Comparison of ENCODE assay signal across 19 cellular contexts in the genomic region with DNA sequence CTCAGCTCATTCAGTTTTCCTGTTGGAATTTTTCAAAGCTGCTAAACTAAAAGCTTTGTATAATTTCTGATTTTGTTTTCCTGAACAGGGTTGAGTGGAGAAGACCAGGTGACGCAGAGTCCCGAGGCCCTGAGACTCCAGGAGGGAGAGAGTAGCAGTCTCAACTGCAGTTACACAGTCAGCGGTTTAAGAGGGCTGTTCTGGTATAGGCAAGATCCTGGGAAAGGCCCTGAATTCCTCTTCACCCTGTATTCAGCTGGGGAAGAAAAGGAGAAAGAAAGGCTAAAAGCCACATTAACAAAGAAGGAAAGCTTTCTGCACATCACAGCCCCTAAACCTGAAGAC.
DNase-seq lines count a peak whose midpoint lies in the region; ATAC-seq lines count a peak whose summit lies in the region.
"Had no signal": no experiment of that assay in that cellular context is flagged by ENCODE, and none has a peak within 500 bp of the region (broad histone marks: within the 10 kb centered on the region; RNA-seq: fewer than 3 reads in every experiment).

No MANE protein-coding gene starts in this region.

- H3K79me2 ChIP-seq in Karpas-422 (ENCODE audit: low read length) = no peaks in the 10 kb centered on the region

- H3K36me3 ChIP-seq in Karpas-422 (ENCODE audit: insufficient read depth, low read length) = no peaks in the 10 kb centered on the region
- H3K36me3 ChIP-seq: stomach, tibial nerve had no signal

- H3K27me3 Mint-ChIP-seq in T-helper 2 cell treated with Interferon-gamma antibody and Interleukin-4, amounts not matched to agents 5 μg/mL and 100 μg/mL, for 36 hours (ENCODE audit: low read depth) = peaks cover 10% of the 10 kb centered on the region
- no peaks in the 10 kb centered on the region for H3K27me3 Mint-ChIP-seq in stimulated activated naive CD8-positive, alpha-beta T cell treated with anti-CD3 and anti-CD28 coated beads, Interleukin-15, Interleukin-2, amounts not matched to agents 100 ng/mL and 50 ng/mL, for 24 hours
- no peaks in the 10 kb centered on the region for H3K27me3 Mint-ChIP-seq in activated naive CD8-positive, alpha-beta T cell treated with anti-CD3 and anti-CD28 coated beads, Interleukin-2, amount 50 U/mL, for 24 hours

- H3K4me3 ChIP-seq in Karpas-422 (ENCODE audit: low read length) = no peak overlapping the region
- H3K4me3 ChIP-seq: body of pancreas, lung, mucosa of descending colon, stomach, tibial nerve had no signal

- 0 out of 2 replicates have a peak, but pooled peaks cover 2% of the 10 kb centered on the region for H3K4me1 ChIP-seq in Karpas-422 (ENCODE audit: low read length)
- H3K4me1 ChIP-seq: body of pancreas, stomach had no signal

- H3K27ac ChIP-seq in Karpas-422 (ENCODE audit: low read length) = no peak overlapping the region
- H3K27ac ChIP-seq: body of pancreas, epithelial cell of prostate, stomach, tibial nerve had no signal

- no peaks in the 10 kb centered on the region for H4K20me1 ChIP-seq in Karpas-422 (ENCODE audit: insufficient read depth, low read depth, low read length)

- peaks cover 14% of the 10 kb centered on the region for H3K4me1 Mint-ChIP-seq in T-helper 2 cell treated with Interferon-gamma antibody and Interleukin-4, amounts not matched to agents 5 μg/mL and 100 μg/mL, for 36 hours (ENCODE audit: low read depth)
- peaks cover 13% of the 10 kb centered on the region for H3K4me1 Mint-ChIP-seq in stimulated activated naive CD8-positive, alpha-beta T cell treated with anti-CD3 and anti-CD28 coated beads, Interleukin-15, Interleukin-2, amounts not matched to agents 100 ng/mL and 50 ng/mL, for 24 hours (ENCODE audit: low read depth)
- H3K4me1 Mint-ChIP-seq in activated naive CD8-positive, alpha-beta T cell treated with anti-CD3 and anti-CD28 coated beads, Interleukin-2, amount 50 U/mL, for 24 hours = peaks cover 15% of the 10 kb centered on the region

- H2AFZ ChIP-seq in Karpas-422 (ENCODE audit: low read length) = no peak overlapping the region

- H3K36me3 Mint-ChIP-seq in T-helper 2 cell treated with Interferon-gamma antibody and Interleukin-4, amounts not matched to agents 5 μg/mL and 100 μg/mL, for 36 hours (ENCODE audit: low read depth) = no peaks in the 10 kb centered on the region
- no peaks in the 10 kb centered on the region for H3K36me3 Mint-ChIP-seq in stimulated activated naive CD8-positive, alpha-beta T cell treated with anti-CD3 and anti-CD28 coated beads, Interleukin-15, Interleukin-2, amounts not matched to agents 100 ng/mL and 50 ng/mL, for 24 hours (ENCODE audit: low read depth)
- H3K36me3 Mint-ChIP-seq in activated naive CD8-positive, alpha-beta T cell treated with anti-CD3 and anti-CD28 coated beads, Interleukin-2, amount 50 U/mL, for 24 hours (ENCODE audit: low read depth) = no peaks in the 10 kb centered on the region

- H3K4me3 Mint-ChIP-seq in T-helper 2 cell treated with Interferon-gamma antibody and Interleukin-4, amounts not matched to agents 5 μg/mL and 100 μg/mL, for 36 hours = peak overlapping the region; percentile 80
- peak overlapping the region; percentile 74 for H3K4me3 Mint-ChIP-seq in stimulated activated naive CD8-positive, alpha-beta T cell treated with anti-CD3 and anti-CD28 coated beads, Interleukin-15, Interleukin-2, amounts not matched to agents 100 ng/mL and 50 ng/mL, for 24 hours
- H3K4me3 Mint-ChIP-seq in activated naive CD8-positive, alpha-beta T cell treated with anti-CD3 and anti-CD28 coated beads, Interleukin-2, amount 50 U/mL, for 24 hours = peak overlapping the region; percentile 74

- no peaks in the 10 kb centered on the region for H3K9me3 Mint-ChIP-seq in T-helper 2 cell treated with Interferon-gamma antibody and Interleukin-4, amounts not matched to agents 5 μg/mL and 100 μg/mL, for 36 hours
- H3K9me3 Mint-ChIP-seq in stimulated activated naive CD8-positive, alpha-beta T cell treated with anti-CD3 and anti-CD28 coated beads, Interleukin-15, Interleukin-2, amounts not matched to agents 100 ng/mL and 50 ng/mL, for 24 hours = no peaks in the 10 kb centered on the region
- no peaks in the 10 kb centered on the region for H3K9me3 Mint-ChIP-seq in activated naive CD8-positive, alpha-beta T cell treated with anti-CD3 and anti-CD28 coated beads, Interleukin-2, amount 50 U/mL, for 24 hours

- peak overlapping the region; percentile 72 for H3K27ac Mint-ChIP-seq in T-helper 2 cell treated with Interferon-gamma antibody and Interleukin-4, amounts not matched to agents 5 μg/mL and 100 μg/mL, for 36 hours
- H3K27ac Mint-ChIP-seq in stimulated activated naive CD8-positive, alpha-beta T cell treated with anti-CD3 and anti-CD28 coated beads, Interleukin-15, Interleukin-2, amounts not matched to agents 100 ng/mL and 50 ng/mL, for 24 hours = peak overlapping the region; percentile 68
- peak overlapping the region; percentile 46 for H3K27ac Mint-ChIP-seq in activated naive CD8-positive, alpha-beta T cell treated with anti-CD3 and anti-CD28 coated beads, Interleukin-2, amount 50 U/mL, for 24 hours

- H3K4me2 ChIP-seq in Karpas-422 (ENCODE audit: low read depth, low read length, poor library complexity, severe bottlenecking) = no peak overlapping the region

- ATAC-seq in stimulated activated naive CD8-positive, alpha-beta T cell treated with anti-CD3 and anti-CD28 coated beads, Interleukin-15, Interleukin-2, amounts not matched to agents 100 U/mL and 50 U/mL, for 24 hours = no peak
- no peak for ATAC-seq in activated naive CD8-positive, alpha-beta T cell treated with anti-CD3 and anti-CD28 coated beads, Interleukin-2, amount 50 U/mL, for 24 hours
- ATAC-seq: body of pancreas, Right ventricle myocardium inferior, sciatic nerve had no signal

- DNase-seq in T-helper 2 cell treated with Interferon-gamma antibody and Interleukin-4, amounts not matched to agents 5 μg/mL and 100 μg/mL, for 36 hours (ENCODE audit: low spot score) = no peak
- no peak for DNase-seq in T-helper 2 cell
- no peak for DNase-seq in stimulated activated naive CD8-positive, alpha-beta T cell treated with anti-CD3 and anti-CD28 coated beads, Interleukin-15, Interleukin-2, amounts not matched to agents 100 U/mL and 50 U/mL, for 24 hours
- no peak for DNase-seq in activated naive CD8-positive, alpha-beta T cell treated with anti-CD3 and anti-CD28 coated beads, Interleukin-2, amount 50 U/mL, for 24 hours
- DNase-seq in CD1c-positive myeloid dendritic cell (ENCODE audit: extremely low spot score) = no peak
- DNase-seq in Karpas-422 = no peak
- DNase-seq in NCI-H2171 treated with DMSO at 0.1 percent for 48 hours (lab: John Stamatoyannopoulos, UW) = no peak
- DNase-seq: 8988T; activated CD4-positive, alpha-beta T cell treated with anti-CD3 and anti-CD28 coated beads for 1 hour; NCI-H1436; stomach had no signal

- no peaks in the 10 kb centered on the region for H3K27me3 ChIP-seq in Karpas-422 (ENCODE audit: low read length)
- H3K27me3 ChIP-seq: body of pancreas, stomach, tibial nerve had no signal

- H3K9ac ChIP-seq in Karpas-422 (ENCODE audit: low read length) = no peak overlapping the region

- H3K9me2 ChIP-seq in Karpas-422 (replicated peaks; ENCODE audit: insufficient read depth, low read length) = no peaks in the 10 kb centered on the region

- H3K9me3 ChIP-seq in Karpas-422 (ENCODE audit: low read length) = no peaks in the 10 kb centered on the region
- H3K9me3 ChIP-seq: body of pancreas, mucosa of descending colon, stomach, tibial nerve had no signal
